In genomic region chr12:122886851-122887816, GRCh38 we compare ENCODE assay signal across 8 cellular contexts. TPM values are rescaled to one million over a fixed set of nuclear protein-coding genes. Genes with fewer than 3 reads are reported as not detected.
A peak's percentile ranks its signal among the peaks of the same experiment; 100 is the strongest.
DNase-seq lines count a peak whose midpoint lies in the region; ATAC-seq and TF ChIP-seq lines count a peak whose summit lies in the region.

No MANE protein-coding gene starts in this region.

- no peaks in the 10 kb centered on the region for H4K20me1 ChIP-seq in neural cell (ENCODE audit: insufficient read depth)

- TSS peak; percentile 46 for BruUV-seq in Panc1 (replicated peaks; lab: Mats Ljungman, UMichigan)

- CTCF ChIA-PET in Panc1 (lab: Charles Lee) = no interaction called here

- H3K27me3 ChIP-seq in Panc1 (ENCODE audit: control insufficient read depth, insufficient read depth, low read length) (no peaks in the 10 kb centered on the region), neural cell (ENCODE audit: insufficient read depth, low read depth, low read length) (no peaks in the 10 kb centered on the region)

- peaks cover 7% of the 10 kb centered on the region for H3F3A ChIP-seq in neural cell (ENCODE audit: insufficient read depth, low read length, poor library complexity, severe bottlenecking)

- H3K36me3 ChIP-seq in Panc1 (ENCODE audit: control insufficient read depth, insufficient read depth, low read length) = no peaks in the 10 kb centered on the region
- no peaks in the 10 kb centered on the region for H3K36me3 ChIP-seq in neural cell (ENCODE audit: insufficient read depth, low read length)

- TF ChIP-seq CTCF in Panc1 (IDR thresholded peaks at IDR 0.05) = no peak
- no peak for TF ChIP-seq CTCF in neural cell (IDR thresholded peaks at IDR 0.05; ENCODE audit: poor library complexity, severe bottlenecking)

- no peak for TF ChIP-seq RAD21 in neural cell (conservative IDR thresholded peaks at IDR 0.05)

- peaks cover 82% of the 10 kb centered on the region for H3K4me1 ChIP-seq in Panc1 (ENCODE audit: control insufficient read depth, insufficient read depth, low read length)

- peak overlapping the region; percentile 30 to 57 for H3K4me3 ChIP-seq in Panc1 (ENCODE audit: low read depth in 2 of 2, low read length in 2 of 2)
- H3K4me3 ChIP-seq in neural cell (ENCODE audit: low read length) = peak overlapping the region; percentile 30

- H3K4me2 ChIP-seq in neural cell (ENCODE audit: low read length) = no peak overlapping the region

- peak overlapping the region; percentile 69 for H3K4me3 Mint-ChIP-seq in central memory CD8-positive, alpha-beta T cell

- peak overlapping the region; percentile 72 for H3K27ac Mint-ChIP-seq in central memory CD8-positive, alpha-beta T cell (ENCODE audit: low read depth)

- H3K27me3 Mint-ChIP-seq in central memory CD8-positive, alpha-beta T cell = no peaks in the 10 kb centered on the region

- H3K36me3 Mint-ChIP-seq in central memory CD8-positive, alpha-beta T cell (ENCODE audit: insufficient read depth) = peaks cover 9% of the 10 kb centered on the region

- peak overlapping the region; percentile 100 for H3K27ac ChIP-seq in Panc1 (ENCODE audit: low read length)
- peak overlapping the region; percentile 47 for H3K27ac ChIP-seq in neural cell (ENCODE audit: low read length)

- POLR2A ChIA-PET in Panc1 (lab: Charles Lee) = interaction anchor here (0.7 to 1.3 kb wide), 4 partner anchors 15 to 58 kb away, joined by 3 read pairs; no protein-coding TSS in a partner anchor

- no peak for TF ChIP-seq EP300 in neural cell (conservative IDR thresholded peaks at IDR 0.05; ENCODE audit: poor library complexity, severe bottlenecking)

- ATAC-seq in HG03064 (IDR thresholded peaks at IDR 0.05; ENCODE audit: low read depth, unreplicated experiment) = peak; percentile 59
- peak; percentile 64 for ATAC-seq in Panc1
- ATAC-seq in central memory CD8-positive, alpha-beta T cell (replicated peaks; ENCODE audit: extremely low read depth, poor library complexity, severe bottlenecking) = no peak

- H3K9me2 ChIP-seq in neural cell (ENCODE audit: insufficient read depth, low read length) = no peaks in the 10 kb centered on the region

- no peaks in the 10 kb centered on the region for H3K9me3 ChIP-seq in Panc1 (ENCODE audit: control insufficient read depth, insufficient read depth, low read depth, low read length)
- H3K9me3 ChIP-seq in neural cell (ENCODE audit: low read length) = no peaks in the 10 kb centered on the region

- DNase-seq in stimulated activated naive CD4-positive, alpha-beta T cell treated with Interleukin-2 at 50 U/mL for 16 hours (lab: John Stamatoyannopoulos, UW) = peak; percentile 58
- DNase-seq in stimulated activated naive CD4-positive, alpha-beta T cell (lab: John Stamatoyannopoulos, UW) = no peak
- DNase-seq in Panc1 (ENCODE audit: low read depth, low spot score) = peak; percentile 83
- no peak for DNase-seq in central memory CD8-positive, alpha-beta T cell (ENCODE audit: low spot score in 2 of 2)
- DNase-seq in pons (ENCODE audit: low spot score) = no peak
- no peak for DNase-seq in C1 segment of cervical spinal cord (lab: John Stamatoyannopoulos, UW)

- H3K79me2 ChIP-seq in neural cell (replicated peaks; ENCODE audit: insufficient read depth, low read length) = peaks cover 84% of the 10 kb centered on the region

- no peak overlapping the region for H3K9ac ChIP-seq in neural cell (ENCODE audit: low read length)

- in situ Hi-C loops in Panc1 (cut with HindIII; ENCODE audit: low pct_unique_long_range_greater_than_20kb, low sequenced_read_pairs) = no loop called here

- no peak overlapping the region for H2AFZ ChIP-seq in neural cell (ENCODE audit: low read depth, low read length)

- intact Hi-C loops in Panc1 (cut with micrococcal nuclease; ENCODE audit: unreplicated experiment) = no loop called here

- H3K9me3 Mint-ChIP-seq in central memory CD8-positive, alpha-beta T cell = no peaks in the 10 kb centered on the region

- peaks cover 78% of the 10 kb centered on the region for H3K4me1 Mint-ChIP-seq in central memory CD8-positive, alpha-beta T cell

TF ChIP-seq in neural cell, 6 proteins besides CTCF, POLR2A, EP300 and RAD21:
- no peak for TF ChIP-seq POLR2AphosphoS5 (IDR thresholded peaks at IDR 0.05)
- no peak for TF ChIP-seq EZH2 (IDR thresholded peaks at IDR 0.05; ENCODE audit: borderline replicate concordance, insufficient read depth, low read length, poor library complexity, severe bottlenecking)
- TF ChIP-seq TAF1 (IDR thresholded peaks at IDR 0.05; ENCODE audit: low read depth) = no peak
- TF ChIP-seq REST (IDR thresholded peaks at IDR 0.05; ENCODE audit: borderline replicate concordance) = no peak
- no peak for TF ChIP-seq SMC3 (conservative IDR thresholded peaks at IDR 0.05; ENCODE audit: poor library complexity)
- no peak for TF ChIP-seq MXI1 (conservative IDR thresholded peaks at IDR 0.05; ENCODE audit: poor library complexity, severe bottlenecking)

RNA-seq across cellular contexts. Expression of gene VPS37B, which starts 8.8 kb away (rescaled TPM):
- 76.7 TPM for total RNA-seq in Panc1 (2021; ENCODE audit: unreplicated experiment)
- polyA plus RNA-seq in Panc1 (2012; ENCODE audit: insufficient read length) = 70.8 TPM
- 30.2 and 36.7 TPM in 2 replicates for polyA plus RNA-seq in neural cell
- 44.3 and 46.3 TPM in 2 replicates for polyA minus RNA-seq in neural cell

RNA-seq across cellular contexts. Expression of gene HIP1R, which starts 51.9 kb away (rescaled TPM):
- total RNA-seq in Panc1 (2021; ENCODE audit: unreplicated experiment) = 36.7 TPM
- 32.8 TPM for polyA plus RNA-seq in Panc1 (2012; ENCODE audit: insufficient read length)
- polyA plus RNA-seq in neural cell = 270 and 297 TPM in 2 replicates
- 112 and 136 TPM in 2 replicates for polyA minus RNA-seq in neural cell

Comparison
In these comparisons a context has a peak if more than half of its experiments do, and no peak if none do; other contexts are left out.
1. DNase-seq: peak in stimulated activated naive CD4-positive, alpha-beta T cell treated with Interleukin-2 at 50 U/mL for 16 hours (single experiment) and Panc1 (single experiment); none in stimulated activated naive CD4-positive, alpha-beta T cell (0 of 6), central memory CD8-positive, alpha-beta T cell (0 of 2), pons (single experiment) and C1 segment of cervical spinal cord (0 of 14).